ENCODE assay signal across 10 cellular contexts in the genomic region with DNA sequence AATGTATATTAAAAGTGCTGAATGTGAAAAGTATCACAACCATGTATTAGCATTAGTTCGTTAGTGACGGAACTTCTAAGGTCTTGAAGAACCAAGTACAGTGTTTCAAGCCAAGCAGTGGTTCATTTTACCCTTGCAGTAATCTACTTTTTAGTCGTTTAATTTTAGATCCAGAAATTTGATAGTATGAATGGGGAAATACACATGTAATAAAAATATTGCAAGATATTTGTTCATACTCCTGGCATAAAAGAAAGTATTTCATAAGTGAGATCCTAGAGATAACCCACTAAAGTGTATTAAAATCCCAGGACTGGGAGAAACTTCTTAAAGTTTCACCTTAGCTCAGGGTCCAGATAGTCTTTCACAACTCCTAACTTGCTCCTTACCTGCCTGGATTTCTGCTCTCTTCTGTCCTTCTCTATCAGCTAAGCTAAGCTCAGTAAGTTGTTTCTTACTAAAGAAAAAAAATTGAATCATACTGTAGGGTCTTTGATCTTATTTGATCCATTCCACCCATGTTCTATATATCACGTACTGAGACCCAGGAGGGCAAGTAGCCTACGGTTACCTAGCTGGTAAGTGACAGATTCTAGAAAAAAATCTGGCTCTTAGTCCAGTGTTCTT. TPM values are rescaled to one million over a fixed set of nuclear protein-coding genes. Genes with fewer than 3 reads are reported as not detected.
DNase-seq lines count a peak whose midpoint lies in the region; ATAC-seq and FAIRE-seq lines count a peak whose summit lies in the region.
"Had no signal": no experiment of that assay in that cellular context is flagged by ENCODE, and none has a peak within 500 bp of the region (broad histone marks: within the 10 kb centered on the region; RNA-seq: fewer than 3 reads in every experiment).

No MANE protein-coding gene starts in this region.

- DNase-seq in activated CD4-positive, alpha-beta memory T cell treated with anti-CD3 and anti-CD28 coated beads for 36 hours, result no peak
- DNase-seq in fibroblast of peridontal ligament (ENCODE audit: extremely low read depth) (peak; percentile 59), urothelium cell line (ENCODE audit: low spot score) (no peak)
- no peak for DNase-seq in activated naive CD4-positive, alpha-beta T cell treated with anti-CD3 and anti-CD28 coated beads, Interleukin-2, amount 50 U/mL, for 72 hours (ENCODE audit: low spot score in 2 of 2)
- DNase-seq: nucleus accumbens had no signal

- H3K4me3 Mint-ChIP-seq in activated CD4-positive, alpha-beta memory T cell treated with anti-CD3 and anti-CD28 coated beads for 36 hours, result peak overlapping the region; percentile 33

- no peaks in the 10 kb centered on the region for H3K27me3 Mint-ChIP-seq in activated CD4-positive, alpha-beta memory T cell treated with anti-CD3 and anti-CD28 coated beads for 36 hours

- H3K36me3 ChIP-seq in HUES64 (ENCODE audit: insufficient read depth, low read length) (peaks cover 17% of the 10 kb centered on the region), skeletal muscle satellite cell (ENCODE audit: insufficient read depth, low read length) (peaks cover 8% of the 10 kb centered on the region)

- H3K4me2 ChIP-seq in skeletal muscle satellite cell (ENCODE audit: low read length), result peak overlapping the region; percentile 84

- no peak overlapping the region for H3K27ac ChIP-seq in HUES64 (ENCODE audit: low read depth, low read length)

- H3K27me3 ChIP-seq in HUES64 (ENCODE audit: insufficient read depth, low read length) (no peaks in the 10 kb centered on the region), skeletal muscle satellite cell (ENCODE audit: control insufficient read depth, insufficient read depth, low read length) (no peaks in the 10 kb centered on the region)

- no peak for ATAC-seq in GM19023 (IDR thresholded peaks at IDR 0.05; ENCODE audit: unreplicated experiment)
- no peak for ATAC-seq in activated naive CD4-positive, alpha-beta T cell treated with anti-CD3 and anti-CD28 coated beads, Interleukin-2, amount 50 U/mL, for 72 hours
- no peak for ATAC-seq in HG03025 (IDR thresholded peaks at IDR 0.05; ENCODE audit: low FRiP score, unreplicated experiment)

- FAIRE-seq in urothelium cell line (lab: Jason Lieb, UNC), result no peak
- FAIRE-seq: colon had no signal

- CTCF ChIA-PET in activated CD4-positive, alpha-beta memory T cell treated with anti-CD3 and anti-CD28 coated beads for 36 hours (lab: Charles Lee), result interaction anchor here (0.7 to 1.1 kb wide), 3 partner anchors 8 to 145 kb away, joined by 3 read pairs; no protein-coding TSS in a partner anchor

- intact Hi-C loops in activated CD4-positive, alpha-beta memory T cell treated with anti-CD3 and anti-CD28 coated beads for 36 hours (cut with micrococcal nuclease), result loop anchor here (5.0 kb wide), 1 partner anchor 296 kb away; no protein-coding TSS in a partner anchor

- H3K4me3 ChIP-seq in HUES64 (ENCODE audit: low read length) (peak overlapping the region; percentile 84; the same call in 1 of the 2 replicates), skeletal muscle satellite cell (ENCODE audit: low read length) (peak overlapping the region; percentile 95)

- no peak overlapping the region for H3K27ac Mint-ChIP-seq in activated CD4-positive, alpha-beta memory T cell treated with anti-CD3 and anti-CD28 coated beads for 36 hours
- peak overlapping the region in 1 of 2 donors; percentile 77 for H3K27ac Mint-ChIP-seq in activated naive CD4-positive, alpha-beta T cell treated with anti-CD3 and anti-CD28 coated beads, Interleukin-2, amount 50 U/mL, for 72 hours

- no peak overlapping the region for H3K9ac ChIP-seq in HUES64 (ENCODE audit: low read depth, low read length)
- peak overlapping the region; percentile 95 for H3K9ac ChIP-seq in skeletal muscle satellite cell (ENCODE audit: low read depth, low read length)

- peaks cover 21% of the 10 kb centered on the region for H3K36me3 Mint-ChIP-seq in activated CD4-positive, alpha-beta memory T cell treated with anti-CD3 and anti-CD28 coated beads for 36 hours
- peaks cover 6 to 9% of the 10 kb centered on the region in 2 donors for H3K36me3 Mint-ChIP-seq in activated naive CD4-positive, alpha-beta T cell treated with anti-CD3 and anti-CD28 coated beads, Interleukin-2, amount 50 U/mL, for 72 hours

- WGBS in HUES64, result 92% methylated on average over 5 of the region's 5 CpGs

- H3K4me1 Mint-ChIP-seq in activated CD4-positive, alpha-beta memory T cell treated with anti-CD3 and anti-CD28 coated beads for 36 hours (ENCODE audit: low read depth), result peaks cover 19% of the 10 kb centered on the region

- H3K4me1 ChIP-seq in HUES64 (ENCODE audit: insufficient read depth, low read length) (no peaks in the 10 kb centered on the region), skeletal muscle satellite cell (ENCODE audit: control insufficient read depth, insufficient read depth, low read length) (peaks cover 8% of the 10 kb centered on the region)

- H3K9me3 ChIP-seq in HUES64 (ENCODE audit: insufficient read depth, low read depth, low read length), result no peaks in the 10 kb centered on the region
- no peaks in the 10 kb centered on the region for H3K9me3 ChIP-seq in skeletal muscle satellite cell (replicated peaks; ENCODE audit: low read length)

- H3K9me3 Mint-ChIP-seq in activated CD4-positive, alpha-beta memory T cell treated with anti-CD3 and anti-CD28 coated beads for 36 hours, result no peaks in the 10 kb centered on the region
- no peaks in the 10 kb centered on the region for H3K9me3 Mint-ChIP-seq in activated naive CD4-positive, alpha-beta T cell treated with anti-CD3 and anti-CD28 coated beads, Interleukin-2, amount 50 U/mL, for 72 hours

- POLR2A ChIA-PET in activated CD4-positive, alpha-beta memory T cell treated with anti-CD3 and anti-CD28 coated beads for 36 hours (lab: Charles Lee), result no interaction called here

RNA-seq across cellular contexts. Expression of gene BCAP29, which starts 1.5 kb away (rescaled TPM):
- polyA plus RNA-seq in HUES64 (2013, experiment 1 of 2), result 17.3 TPM
- polyA plus RNA-seq in HUES64 (2013, experiment 2 of 2), result 23.1 TPM
- total RNA-seq in activated CD4-positive, alpha-beta memory T cell treated with anti-CD3 and anti-CD28 coated beads for 36 hours, result 10 to 100 TPM; 42.3 to 42.9 TPM
- total RNA-seq in skeletal muscle satellite cell (2012; rRNA removed), result 82.3 and 87.2 TPM in 2 replicates
- total RNA-seq in activated naive CD4-positive, alpha-beta T cell treated with anti-CD3 and anti-CD28 coated beads, Interleukin-2, amount 50 U/mL, for 72 hours, result 10 to 100 TPM; 19.5 to 23.3 TPM

RNA-seq across cellular contexts. Expression of gene DUS4L, which starts 17.7 kb away (rescaled TPM):
- 10.7 TPM for polyA plus RNA-seq in HUES64 (2013, experiment 1 of 2)
- polyA plus RNA-seq in HUES64 (2013, experiment 2 of 2), result 10.0 TPM
- 10 to 100 TPM; 11.8 to 12.4 TPM for total RNA-seq in activated CD4-positive, alpha-beta memory T cell treated with anti-CD3 and anti-CD28 coated beads for 36 hours
- 5.9 and 7.1 TPM in 2 replicates for total RNA-seq in skeletal muscle satellite cell (2012; rRNA removed)
- 10 to 100 TPM in 1 of 2 donors, 1 to 10 TPM in 1; 8.9 to 11.7 TPM for total RNA-seq in activated naive CD4-positive, alpha-beta T cell treated with anti-CD3 and anti-CD28 coated beads, Interleukin-2, amount 50 U/mL, for 72 hours

RNA-seq across cellular contexts. Expression of gene COG5, which starts 17.8 kb away (rescaled TPM):
- 9.6 TPM for polyA plus RNA-seq in HUES64 (2013, experiment 1 of 2)
- polyA plus RNA-seq in HUES64 (2013, experiment 2 of 2), result 16.2 TPM
- 10 to 100 TPM; 38.9 to 40.7 TPM for total RNA-seq in activated CD4-positive, alpha-beta memory T cell treated with anti-CD3 and anti-CD28 coated beads for 36 hours
- 21.0 and 21.8 TPM in 2 replicates for total RNA-seq in skeletal muscle satellite cell (2012; rRNA removed)
- 10 to 100 TPM; 30.9 to 49.2 TPM for total RNA-seq in activated naive CD4-positive, alpha-beta T cell treated with anti-CD3 and anti-CD28 coated beads, Interleukin-2, amount 50 U/mL, for 72 hours
